In genomic region chr4:26235500-26235899, GRCh38 we compare ENCODE assay signal across 10 cellular contexts.
DNase-seq lines count a peak whose midpoint lies in the region; ATAC-seq and TF ChIP-seq lines count a peak whose summit lies in the region.
"Had no signal": no experiment of that assay in that cellular context is flagged by ENCODE, and none has a peak within 500 bp of the region (broad histone marks: within the 10 kb centered on the region; RNA-seq: fewer than 3 reads in every experiment).

No MANE protein-coding gene starts in this region.

- H3K27me3 Mint-ChIP-seq in stimulated activated naive CD8-positive, alpha-beta T cell treated with anti-CD3 and anti-CD28 coated beads, Interleukin-15, amount 100 ng/mL, for 72 hours, result peaks cover 15% of the 10 kb centered on the region

- no peak overlapping the region for H3K4me3 Mint-ChIP-seq in stimulated activated naive CD8-positive, alpha-beta T cell treated with anti-CD3 and anti-CD28 coated beads, Interleukin-15, amount 100 ng/mL, for 72 hours

- ATAC-seq in GM21529 (IDR thresholded peaks at IDR 0.05; ENCODE audit: unreplicated experiment) (peak; percentile 42), HG02759 (IDR thresholded peaks at IDR 0.05; ENCODE audit: unreplicated experiment) (no peak)
- ATAC-seq in stimulated activated naive CD8-positive, alpha-beta T cell treated with anti-CD3 and anti-CD28 coated beads, Interleukin-15, amount 100 ng/mL, for 72 hours, result no peak

- no peaks in the 10 kb centered on the region for H3K9me3 Mint-ChIP-seq in stimulated activated naive CD8-positive, alpha-beta T cell treated with anti-CD3 and anti-CD28 coated beads, Interleukin-15, amount 100 ng/mL, for 72 hours

- H3K27ac Mint-ChIP-seq in stimulated activated naive CD8-positive, alpha-beta T cell treated with anti-CD3 and anti-CD28 coated beads, Interleukin-15, amount 100 ng/mL, for 72 hours, result no peak overlapping the region

- H3K9me3 ChIP-seq in esophagus squamous epithelium, result no peaks in the 10 kb centered on the region
- H3K9me3 ChIP-seq: right lobe of liver had no signal

- no peak for TF ChIP-seq POLR2A in esophagus squamous epithelium (IDR thresholded peaks at IDR 0.05)

- intact Hi-C loops in esophagus squamous epithelium (cut with DNase I), result no loop called here

- H3K27ac ChIP-seq in esophagus squamous epithelium, result peak overlapping the region; percentile 25 to 72 (median 55)
- peak overlapping the region in 1 of 2 donors; percentile 18 for H3K27ac ChIP-seq in coronary artery
- H3K27ac ChIP-seq: right lobe of liver had no signal

- peaks cover 12% of the 10 kb centered on the region for H3K4me1 Mint-ChIP-seq in stimulated activated naive CD8-positive, alpha-beta T cell treated with anti-CD3 and anti-CD28 coated beads, Interleukin-15, amount 100 ng/mL, for 72 hours

- TF ChIP-seq CTCF in esophagus squamous epithelium (IDR thresholded peaks at IDR 0.05) (peak in 1 of 6 experiments; percentile 7), coronary artery (IDR thresholded peaks at IDR 0.05) (no peak)

- H3K4me3 ChIP-seq in esophagus squamous epithelium (no peak overlapping the region), coronary artery (no peak overlapping the region)
- H3K4me3 ChIP-seq: right lobe of liver had no signal

- no peaks in the 10 kb centered on the region for H3K36me3 ChIP-seq in esophagus squamous epithelium
- H3K36me3 ChIP-seq: right lobe of liver had no signal

- H3K27me3 ChIP-seq in esophagus squamous epithelium, result no peaks in the 10 kb centered on the region
- H3K27me3 ChIP-seq: right lobe of liver had no signal

- peaks cover 5 to 35% (median 11%) of the 10 kb centered on the region in 3 donors for H3K4me1 ChIP-seq in esophagus squamous epithelium

- peak; percentile 19 for DNase-seq in NCI-H82 treated with DMSO at 0.1 percent for 48 hours (lab: John Stamatoyannopoulos, UW; ENCODE audit: unreplicated experiment)
- DNase-seq in esophagus squamous epithelium (lab: John Stamatoyannopoulos, UW), result peak; percentile 2
- peak; percentile 75 for DNase-seq in renal cortical epithelial cell (ENCODE audit: low read depth)
- no peak for DNase-seq in stimulated activated naive CD8-positive, alpha-beta T cell treated with anti-CD3 and anti-CD28 coated beads, Interleukin-15, amount 100 ng/mL, for 72 hours
- DNase-seq in kidney tubule cell (ENCODE audit: low spot score), result no peak
- no peak for DNase-seq in coronary artery (ENCODE audit: low spot score)
- DNase-seq: activated T-cell treated with anti-CD3 and anti-CD28 coated beads, Interleukin-2, amount 50 U/mL, for 1 hour; right lobe of liver had no signal

Comparison
In these comparisons a context has a peak if more than half of its experiments do, and no peak if none do; other contexts are left out.
1. DNase-seq: peak in NCI-H82 treated with DMSO at 0.1 percent for 48 hours (single experiment), esophagus squamous epithelium (single experiment) and renal cortical epithelial cell (single experiment); none in stimulated activated naive CD8-positive, alpha-beta T cell treated with anti-CD3 and anti-CD28 coated beads, Interleukin-15, amount 100 ng/mL, for 72 hours (0 of 2), kidney tubule cell (single experiment) and coronary artery (single experiment).